ENCODE assay signal across 20 cellular contexts in the genomic region with DNA sequence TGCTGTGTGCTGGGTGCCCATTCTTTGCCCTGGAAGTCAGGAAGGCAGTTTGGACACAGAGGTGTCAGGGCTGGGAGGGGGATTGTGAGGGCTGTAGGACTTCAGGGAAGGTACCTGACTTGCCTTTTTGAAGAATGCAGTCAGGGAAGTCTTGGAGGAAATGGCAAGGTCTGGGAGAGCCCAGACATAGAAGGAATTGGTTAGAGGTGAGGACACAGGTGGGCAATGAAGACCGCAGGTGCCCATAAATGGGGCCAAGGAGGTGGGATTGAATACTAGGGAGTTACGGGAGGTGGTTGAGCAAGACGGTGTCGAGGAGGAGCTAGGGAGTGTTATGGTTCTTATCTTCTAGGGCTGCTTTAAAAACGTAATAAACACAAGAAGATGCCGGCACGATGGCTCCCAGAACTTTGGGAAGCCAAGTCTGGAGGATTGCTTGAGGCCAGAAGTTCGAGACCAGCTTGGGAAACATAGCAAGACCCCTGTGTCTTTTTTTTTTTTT. TPM values are rescaled to one million over a fixed set of nuclear protein-coding genes. Genes with fewer than 3 reads are reported as not detected.
DNase-seq lines count a peak whose midpoint lies in the region; ATAC-seq, FAIRE-seq and TF ChIP-seq lines count a peak whose summit lies in the region.
"Had no signal": no experiment of that assay in that cellular context is flagged by ENCODE, and none has a peak within 500 bp of the region (broad histone marks: within the 10 kb centered on the region; RNA-seq: fewer than 3 reads in every experiment).

No MANE protein-coding gene starts in this region.

- no peaks in the 10 kb centered on the region for H3K36me3 ChIP-seq in gastrocnemius medialis
- H3K36me3 ChIP-seq in uterus: no peaks in the 10 kb centered on the region
- H3K36me3 ChIP-seq: SJCRH30 had no signal

- peak overlapping the region; percentile 94 for H3K4me3 Mint-ChIP-seq in activated T-cell treated with anti-CD3 and anti-CD28 coated beads, Interleukin-2, amount 50 U/mL, for 24 hours
- peak overlapping the region; percentile 49 to 89 (median 80) for H3K4me3 Mint-ChIP-seq in T-cell
- peak overlapping the region; percentile 82 for H3K4me3 Mint-ChIP-seq in endothelial cell (ENCODE audit: unreplicated experiment)

- no peak for TF ChIP-seq CTCF in endothelial cell (IDR thresholded peaks at IDR 0.05; ENCODE audit: unreplicated experiment)
- TF ChIP-seq CTCF in gastrocnemius medialis (IDR thresholded peaks at IDR 0.05 in 4 of 5, conservative IDR thresholded peaks at IDR 0.05 in 1 of 5): no peak
- no peak for TF ChIP-seq CTCF in uterus (IDR thresholded peaks at IDR 0.05)

- peaks cover 37% of the 10 kb centered on the region for H3K36me3 Mint-ChIP-seq in activated T-cell treated with anti-CD3 and anti-CD28 coated beads, Interleukin-2, amount 50 U/mL, for 24 hours (ENCODE audit: low read depth)
- H3K36me3 Mint-ChIP-seq in T-cell (peaks cover 4% of the 10 kb centered on the region), endothelial cell (ENCODE audit: low read depth, unreplicated experiment) (peaks cover 3% of the 10 kb centered on the region)

- H3K27me3 ChIP-seq in gastrocnemius medialis (no peaks in the 10 kb centered on the region), uterus (no peaks in the 10 kb centered on the region)
- H3K27me3 ChIP-seq: esophagus squamous epithelium, SJCRH30, tibial nerve had no signal

- H3K27ac ChIP-seq in gastrocnemius medialis (peak overlapping the region in 3 of 4 donors; percentile 87 to 94 (median 94)), uterus (no peak overlapping the region)
- H3K27ac ChIP-seq: parathyroid adenoma, SJCRH30, tibial nerve had no signal

- no peak for FAIRE-seq in urothelium cell line (lab: Jason Lieb, UNC)
- FAIRE-seq: colon, GM12891 had no signal

- peak overlapping the region; percentile 0 for H3K27ac Mint-ChIP-seq in activated T-cell treated with anti-CD3 and anti-CD28 coated beads, Interleukin-2, amount 50 U/mL, for 24 hours
- peak overlapping the region in 1 of 2 donors; percentile 36 for H3K27ac Mint-ChIP-seq in T-cell
- no peak overlapping the region for H3K27ac Mint-ChIP-seq in endothelial cell (ENCODE audit: unreplicated experiment)
- H3K27ac Mint-ChIP-seq: activated B cell treated with CpG ODN at 0.5 μM for 24 hours had no signal

- H3K9me3 ChIP-seq in gastrocnemius medialis (no peaks in the 10 kb centered on the region), uterus (no peaks in the 10 kb centered on the region)
- H3K9me3 ChIP-seq: esophagus squamous epithelium, SJCRH30, tibial nerve had no signal

- in situ Hi-C loops in gastrocnemius medialis (cut with MboI; ENCODE audit: low sequenced_read_pairs in 4 of 4): no loop called here

- DNase-seq in activated T-cell treated with anti-CD3 and anti-CD28 coated beads, Interleukin-2, amount 50 U/mL, for 24 hours: no peak
- no peak for DNase-seq in activated T-cell treated with anti-CD3 and anti-CD28 coated beads, Interleukin-2, amount 50 U/mL, for 48 hours
- DNase-seq in T-cell (no peak), endothelial cell (ENCODE audit: low spot score) (no peak), gastrocnemius medialis (no peak), HCEC 1CT (no peak), urothelium cell line (ENCODE audit: low spot score) (no peak), uterus (no peak)
- DNase-seq: activated B cell treated with CpG ODN at 0.5 μM for 24 hours, activated gamma-delta T cell treated with Interleukin-2 at 50 U/mL for 16 hours, DMS79, esophagus squamous epithelium, Kasumi-1, NCI-H2029 treated with DMSO at 0.1 percent for 48 hours, NCI-H82, SJCRH30 had no signal

- no peaks in the 10 kb centered on the region for H3K9me3 Mint-ChIP-seq in activated T-cell treated with anti-CD3 and anti-CD28 coated beads, Interleukin-2, amount 50 U/mL, for 24 hours
- H3K9me3 Mint-ChIP-seq in T-cell (no peaks in the 10 kb centered on the region), endothelial cell (ENCODE audit: unreplicated experiment) (no peaks in the 10 kb centered on the region)
- H3K9me3 Mint-ChIP-seq: activated B cell treated with CpG ODN at 0.5 μM for 24 hours had no signal

- no peaks in the 10 kb centered on the region for H3K27me3 Mint-ChIP-seq in activated T-cell treated with anti-CD3 and anti-CD28 coated beads, Interleukin-2, amount 50 U/mL, for 24 hours
- H3K27me3 Mint-ChIP-seq in T-cell (no peaks in the 10 kb centered on the region), endothelial cell (ENCODE audit: unreplicated experiment) (peaks cover 6% of the 10 kb centered on the region)
- H3K27me3 Mint-ChIP-seq: activated B cell treated with CpG ODN at 0.5 μM for 24 hours had no signal

- no peak for ATAC-seq in T-cell (replicated peaks in 1 of 4)
- ATAC-seq in gastrocnemius medialis: no peak

- POLR2A ChIA-PET in T-cell (lab: Charles Lee): interaction anchor here in 1 of 2 donors (1.1 kb wide), 1 partner anchor 41 kb away, joined by 6 read pairs; a partner anchor contains a TSS

- no peak for TF ChIP-seq POLR2A in gastrocnemius medialis (IDR thresholded peaks at IDR 0.05)
- no peak for TF ChIP-seq POLR2A in uterus (IDR thresholded peaks at IDR 0.05)

- intact Hi-C loops in gastrocnemius medialis (cut with DNase I; ENCODE audit: low total_unique reads) (no loop called here), uterus (cut with DNase I; ENCODE audit: low total_unique reads) (no loop called here)

- no peak overlapping the region for H3K4me3 ChIP-seq in gastrocnemius medialis
- no peak overlapping the region for H3K4me3 ChIP-seq in uterus
- H3K4me3 ChIP-seq: esophagus squamous epithelium, SJCRH30, tibial nerve had no signal

- H3K4me1 Mint-ChIP-seq in activated T-cell treated with anti-CD3 and anti-CD28 coated beads, Interleukin-2, amount 50 U/mL, for 24 hours (ENCODE audit: low read depth): peaks cover 51% of the 10 kb centered on the region
- H3K4me1 Mint-ChIP-seq in T-cell: peaks cover 48 to 59% (median 57%) of the 10 kb centered on the region in 3 donors
- peaks cover 25% of the 10 kb centered on the region for H3K4me1 Mint-ChIP-seq in endothelial cell (ENCODE audit: unreplicated experiment)

- H3K4me1 ChIP-seq in gastrocnemius medialis: peaks cover 37 to 46% of the 10 kb centered on the region in 2 donors
- peaks cover 0 to 21% of the 10 kb centered on the region in 2 donors for H3K4me1 ChIP-seq in uterus

- CTCF ChIA-PET in T-cell (lab: Charles Lee): interaction anchor here in 1 of 2 donors (0.6 to 0.8 kb wide), 2 partner anchors 41 to 96 kb away, joined by 3 read pairs; a partner anchor contains a TSS

RNA-seq across cellular contexts. Expression of a gene that starts 1.4 kb away (rescaled TPM):
- 10 to 100 TPM; 37.3 to 51.7 (median 42.0) TPM for total RNA-seq in T-cell
- total RNA-seq in endothelial cell (ENCODE audit: unreplicated experiment): 44.7 TPM
- 10 to 100 TPM; 18.7 to 40.0 (median 27.0) TPM for total RNA-seq in gastrocnemius medialis
- 10 to 100 TPM in 2 of 4 donors, 1 to 10 TPM in 2; 2.8 to 22.2 (median 8.9) TPM for total RNA-seq in uterus

RNA-seq across cellular contexts. Expression of a gene that starts 2.3 kb away (rescaled TPM):
- 10 to 100 TPM; 37.6 to 87.0 (median 69.3) TPM for total RNA-seq in T-cell
- 60.2 TPM for total RNA-seq in endothelial cell (ENCODE audit: unreplicated experiment)
- 100 to 1,000 TPM; 145 to 369 (median 249) TPM for total RNA-seq in gastrocnemius medialis
- 100 to 1,000 TPM in 2 of 4 donors, 10 to 100 TPM in 2; 30.9 to 289 (median 97.2) TPM for total RNA-seq in uterus

RNA-seq across cellular contexts. Expression of a gene that starts 4.7 kb away (rescaled TPM):
- 10 to 100 TPM in 3 of 5 donors, 1 to 10 TPM in 2; 5.3 to 12.4 (median 11.3) TPM for total RNA-seq in T-cell
- total RNA-seq in endothelial cell (ENCODE audit: unreplicated experiment): 8.9 TPM
- 10 to 100 TPM; 12.2 to 25.0 (median 19.8) TPM for total RNA-seq in gastrocnemius medialis
- total RNA-seq in uterus: 100 to 1,000 TPM in 1 of 4 donors, 10 to 100 TPM in 2, 1 to 10 TPM in 1; 9.0 to 115 (median 19.2) TPM

RNA-seq across cellular contexts. Expression of a gene that starts 26.2 kb away (rescaled TPM):
- total RNA-seq in T-cell (1 to 10 TPM in 4 of 5 donors, under 1 TPM in 1; 0.93 to 6.5 (median 2.9) TPM), endothelial cell (ENCODE audit: unreplicated experiment) (2.3 TPM), gastrocnemius medialis (1 to 10 TPM in 1 of 4 donors, under 1 TPM in 1, not detected in 2; 0.11 to 1.4 TPM), uterus (1 to 10 TPM in 2 of 4 donors, not detected in 2; 1.6 to 2.4 TPM)

RNA-seq across cellular contexts. Expression of a gene that starts 26.7 kb away (rescaled TPM):
- total RNA-seq in T-cell (10 to 100 TPM; 18.3 to 27.4 (median 24.9) TPM), endothelial cell (ENCODE audit: unreplicated experiment) (19.0 TPM), gastrocnemius medialis (10 to 100 TPM in 2 of 4 donors, 1 to 10 TPM in 2; 6.2 to 24.5 (median 9.9) TPM), uterus (10 to 100 TPM in 1 of 4 donors, 1 to 10 TPM in 2, under 1 TPM in 1; 0.51 to 12.6 (median 7.6) TPM)

Comparison
In these comparisons a context has a peak if more than half of its experiments do, and no peak if none do; other contexts are left out.
1. H3K27ac ChIP-seq: peak in gastrocnemius medialis (3 of 4); none in uterus (0 of 2).
2. Peak in every context shown above with its lines, with median percentiles within 50 percentile points of each other: H3K4me3 Mint-ChIP-seq.